In genomic region chr4:4507923-4508322, GRCh38 we compare ENCODE assay signal across 11 cellular contexts. TPM values are rescaled to one million over a fixed set of nuclear protein-coding genes. Genes with fewer than 3 reads are reported as not detected.
DNase-seq lines count a peak whose midpoint lies in the region; ATAC-seq and TF ChIP-seq lines count a peak whose summit lies in the region.
"Had no signal": no experiment of that assay in that cellular context is flagged by ENCODE, and none has a peak within 500 bp of the region (broad histone marks: within the 10 kb centered on the region; RNA-seq: fewer than 3 reads in every experiment).

No MANE protein-coding gene starts in this region.

- H3K27ac Mint-ChIP-seq in H9 (no peak overlapping the region), T-helper 17 cell (no peak overlapping the region)
- H3K27ac Mint-ChIP-seq: activated CD4-positive, alpha-beta memory T cell treated with anti-CD3 and anti-CD28 coated beads, Interleukin-2, amount 10 ng/mL, durations not matched to agents 7 days and 5 days had no signal

- H3K4me1 ChIP-seq in H9 (ENCODE audit: insufficient read depth, low read length): no peaks in the 10 kb centered on the region

- H4K91ac ChIP-seq in H9 (ENCODE audit: insufficient read length, low read depth, low read length): no peak overlapping the region

- no peak overlapping the region for H3K14ac ChIP-seq in H9 (ENCODE audit: insufficient read depth, low read length)

- WGBS in H9 (ENCODE audit: extremely low coverage, insufficient read length, low lambda C conversion rate): no CpG with 5 or more reads among the region's 4 CpGs

- H2AFZ ChIP-seq in H9 (ENCODE audit: low read length): no peak overlapping the region

- no peak overlapping the region for H2BK5ac ChIP-seq in H9 (ENCODE audit: insufficient read length, low read length)

- POLR2A ChIA-PET in BJ (lab: Charles Lee): interaction anchor here (0.7 kb wide), 1 partner anchor 186 kb away, joined by 4 read pairs; no protein-coding TSS in a partner anchor

- H3K56ac ChIP-seq in H9 (ENCODE audit: insufficient read length, low read depth, low read length): no peak overlapping the region

- H2BK12ac ChIP-seq in H9 (ENCODE audit: insufficient read length, low read depth, low read length): no peak overlapping the region

- H3K27ac ChIP-seq in H9 (ENCODE audit: insufficient read length, low read depth, low read length): no peak overlapping the region

- H3K36me3 Mint-ChIP-seq in H9 (ENCODE audit: insufficient read depth in 1 of 3, low read depth in 3 of 3): no peaks in the 10 kb centered on the region
- H3K36me3 Mint-ChIP-seq in T-helper 17 cell (ENCODE audit: low read depth): peaks cover 6% of the 10 kb centered on the region

- 0 out of 2 replicates have a peak, but pooled peaks cover 1% of the 10 kb centered on the region for H3K79me2 ChIP-seq in H9 (ENCODE audit: insufficient read depth, low read length)

- H3K27me3 ChIP-seq in BJ (ENCODE audit: control insufficient read depth, insufficient read depth, low read length) (no peaks in the 10 kb centered on the region), H9 (ENCODE audit: insufficient read depth, low read length) (no peaks in the 10 kb centered on the region)

- H3K18ac ChIP-seq in H9 (ENCODE audit: insufficient read length, low read depth, low read length): no peak overlapping the region

- no peak overlapping the region for H2BK20ac ChIP-seq in H9 (ENCODE audit: low read depth, low read length, poor library complexity, severe bottlenecking)

- H3K4me1 Mint-ChIP-seq in H9 (peaks cover 3% of the 10 kb centered on the region in 2 experiments), T-helper 17 cell (peaks cover 14% of the 10 kb centered on the region)

- H3K23ac ChIP-seq in H9 (ENCODE audit: insufficient read length, low read depth, low read length): no peak overlapping the region

- H4K20me1 ChIP-seq in H9 (ENCODE audit: control insufficient read depth, insufficient read depth, insufficient read length): no peaks in the 10 kb centered on the region

- H3K9me3 Mint-ChIP-seq in H9: no peaks in the 10 kb centered on the region
- H3K9me3 Mint-ChIP-seq: activated CD4-positive, alpha-beta memory T cell treated with anti-CD3 and anti-CD28 coated beads, Interleukin-2, amount 10 ng/mL, durations not matched to agents 7 days and 5 days had no signal

- ATAC-seq in T-helper 17 cell: peak; percentile 50

- peaks cover 16% of the 10 kb centered on the region for H3K27me3 Mint-ChIP-seq in H9 (ENCODE audit: low read depth)
- H3K27me3 Mint-ChIP-seq in T-helper 17 cell: no peaks in the 10 kb centered on the region
- H3K27me3 Mint-ChIP-seq: activated CD4-positive, alpha-beta memory T cell treated with anti-CD3 and anti-CD28 coated beads, Interleukin-2, amount 10 ng/mL, durations not matched to agents 7 days and 5 days had no signal

- DNase-seq in BJ (ENCODE audit: low read depth) (no peak), H9 (no peak), T-helper 17 cell (no peak), left kidney (ENCODE audit: low read depth, low spot score) (peak; percentile 11), NCI-H345 treated with DMSO at 0.1 percent for 48 hours (lab: John Stamatoyannopoulos, UW; ENCODE audit: unreplicated experiment) (no peak), hepatic stellate cell (ENCODE audit: low spot score) (no peak), 8988T (no peak)
- DNase-seq in activated CD4-positive, alpha-beta T cell treated with anti-CD3 and anti-CD28 coated beads, Interleukin-2, amount 50 U/mL, for 1 hour: no peak
- DNase-seq: activated CD4-positive, alpha-beta memory T cell treated with anti-CD3 and anti-CD28 coated beads, Interleukin-2, amount 10 ng/mL, durations not matched to agents 7 days and 5 days; effector CD8-positive, alpha-beta T cell; NCI-H524 treated with DMSO at 0.1 percent for 48 hours had no signal

- H3T11ph ChIP-seq in H9 (ENCODE audit: low read length): no peak overlapping the region

- CTCF ChIA-PET in BJ (lab: Yijun Ruan, JAX): interaction anchor here (1.2 to 2.9 kb wide), 3 partner anchors 9 to 12 kb away, joined by 4 to 27 read pairs (median 8); no protein-coding TSS in a partner anchor

- no peak overlapping the region for H3K4me3 ChIP-seq in BJ (ENCODE audit: low read depth, low read length)

- H2AK5ac ChIP-seq in H9 (ENCODE audit: insufficient read length, low read length): no peak overlapping the region

- no peak overlapping the region for H3K4me3 Mint-ChIP-seq in H9
- no peak overlapping the region for H3K4me3 Mint-ChIP-seq in T-helper 17 cell
- H3K4me3 Mint-ChIP-seq: activated CD4-positive, alpha-beta memory T cell treated with anti-CD3 and anti-CD28 coated beads, Interleukin-2, amount 10 ng/mL, durations not matched to agents 7 days and 5 days had no signal

- H3K9me3 ChIP-seq in H9 (ENCODE audit: control insufficient read depth, low read depth, low read length): no peaks in the 10 kb centered on the region
- H3K9me3 ChIP-seq in T-helper 17 cell (ENCODE audit: control insufficient read depth, low read length, poor library complexity, severe bottlenecking): no peaks in the 10 kb centered on the region

- no peak overlapping the region for H2BK15ac ChIP-seq in H9 (ENCODE audit: low read depth, low read length)

- no peak overlapping the region for H2BK120ac ChIP-seq in H9 (ENCODE audit: low read depth, low read length, poor library complexity, severe bottlenecking)

- H4K8ac ChIP-seq in H9 (replicated peaks; ENCODE audit: insufficient read length, low read depth, low read length): no peak overlapping the region

- no peaks in the 10 kb centered on the region for H3K79me1 ChIP-seq in H9 (ENCODE audit: insufficient read depth, low read depth, low read length, poor library complexity, severe bottlenecking)

- no peaks in the 10 kb centered on the region for H3K36me3 ChIP-seq in BJ (ENCODE audit: control insufficient read depth, insufficient read depth, low read length)

- TF ChIP-seq CTCF in BJ (IDR thresholded peaks at IDR 0.05; ENCODE audit: insufficient read depth, low read depth, low read length): peak; percentile 57
- peak; percentile 71 for TF ChIP-seq CTCF in H9 (conservative IDR thresholded peaks at IDR 0.05)

- no peak overlapping the region for H3K4ac ChIP-seq in H9 (ENCODE audit: low read depth, low read length)

- H3K4me2 ChIP-seq in H9 (ENCODE audit: insufficient read depth, insufficient read length, low read length): no peak overlapping the region

- no peaks in the 10 kb centered on the region for H3K23me2 ChIP-seq in H9 (ENCODE audit: insufficient read length, low read depth, low read length, poor library complexity, severe bottlenecking)

- no peak overlapping the region for H3K9ac ChIP-seq in H9 (ENCODE audit: extremely low read depth, insufficient read length, low read length)

- no peak overlapping the region for H4K5ac ChIP-seq in H9 (ENCODE audit: insufficient read length, low read depth, low read length)

RNA-seq across cellular contexts. Expression of gene STX18, which starts 33.9 kb away (rescaled TPM):
- 28.9 and 35.6 TPM in 2 replicates for polyA plus RNA-seq in BJ (2011; rRNA removed)
- 16.0 and 25.2 TPM in 2 replicates for polyA minus RNA-seq in BJ (2011; rRNA and poly(A)+ RNA removed)
- total RNA-seq in H9 (2021) (20.9 and 23.5 TPM in 2 replicates), T-helper 17 cell (10 to 100 TPM; 21.7 to 27.8 TPM)
